Comparison of ENCODE assay signal across 1 cellular context in the genomic region with DNA sequence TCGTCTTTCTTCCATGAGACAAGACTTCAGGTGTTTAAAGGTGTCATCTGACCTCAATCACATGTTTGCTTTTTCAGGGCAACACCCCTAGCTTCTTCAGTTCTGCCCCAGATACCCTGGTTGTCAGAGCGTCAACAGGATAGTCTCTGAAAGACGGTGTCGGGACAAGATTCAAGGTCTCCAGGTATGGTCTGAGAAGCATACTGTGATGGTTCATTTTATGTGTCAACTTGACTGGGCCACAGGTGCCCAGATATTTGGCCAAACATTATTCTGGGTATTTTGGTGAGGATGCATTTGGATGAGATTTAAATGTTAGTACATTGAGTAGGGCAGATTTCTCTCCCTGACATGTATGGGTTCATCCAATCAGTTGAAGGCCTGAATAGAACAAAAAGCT.
TF ChIP-seq lines count a peak whose summit lies in the region.

No MANE protein-coding gene starts in this region.

TF ChIP-seq in liver, 16 proteins besides CTCF, POLR2A, EP300 and RAD21:
- TF ChIP-seq, protein P1, sequence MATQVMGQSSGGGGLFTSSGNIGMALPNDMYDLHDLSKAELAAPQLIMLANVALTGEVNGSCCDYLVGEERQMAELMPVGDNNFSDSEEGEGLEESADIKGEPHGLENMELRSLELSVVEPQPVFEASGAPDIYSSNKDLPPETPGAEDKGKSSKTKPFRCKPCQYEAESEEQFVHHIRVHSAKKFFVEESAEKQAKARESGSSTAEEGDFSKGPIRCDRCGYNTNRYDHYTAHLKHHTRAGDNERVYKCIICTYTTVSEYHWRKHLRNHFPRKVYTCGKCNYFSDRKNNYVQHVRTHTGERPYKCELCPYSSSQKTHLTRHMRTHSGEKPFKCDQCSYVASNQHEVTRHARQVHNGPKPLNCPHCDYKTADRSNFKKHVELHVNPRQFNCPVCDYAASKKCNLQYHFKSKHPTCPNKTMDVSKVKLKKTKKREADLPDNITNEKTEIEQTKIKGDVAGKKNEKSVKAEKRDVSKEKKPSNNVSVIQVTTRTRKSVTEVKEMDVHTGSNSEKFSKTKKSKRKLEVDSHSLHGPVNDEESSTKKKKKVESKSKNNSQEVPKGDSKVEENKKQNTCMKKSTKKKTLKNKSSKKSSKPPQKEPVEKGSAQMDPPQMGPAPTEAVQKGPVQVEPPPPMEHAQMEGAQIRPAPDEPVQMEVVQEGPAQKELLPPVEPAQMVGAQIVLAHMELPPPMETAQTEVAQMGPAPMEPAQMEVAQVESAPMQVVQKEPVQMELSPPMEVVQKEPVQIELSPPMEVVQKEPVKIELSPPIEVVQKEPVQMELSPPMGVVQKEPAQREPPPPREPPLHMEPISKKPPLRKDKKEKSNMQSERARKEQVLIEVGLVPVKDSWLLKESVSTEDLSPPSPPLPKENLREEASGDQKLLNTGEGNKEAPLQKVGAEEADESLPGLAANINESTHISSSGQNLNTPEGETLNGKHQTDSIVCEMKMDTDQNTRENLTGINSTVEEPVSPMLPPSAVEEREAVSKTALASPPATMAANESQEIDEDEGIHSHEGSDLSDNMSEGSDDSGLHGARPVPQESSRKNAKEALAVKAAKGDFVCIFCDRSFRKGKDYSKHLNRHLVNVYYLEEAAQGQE (IDR thresholded peaks at IDR 0.05): no peak
- TF ChIP-seq RXRA (IDR thresholded peaks at IDR 0.05): no peak
- TF ChIP-seq, protein P2, sequence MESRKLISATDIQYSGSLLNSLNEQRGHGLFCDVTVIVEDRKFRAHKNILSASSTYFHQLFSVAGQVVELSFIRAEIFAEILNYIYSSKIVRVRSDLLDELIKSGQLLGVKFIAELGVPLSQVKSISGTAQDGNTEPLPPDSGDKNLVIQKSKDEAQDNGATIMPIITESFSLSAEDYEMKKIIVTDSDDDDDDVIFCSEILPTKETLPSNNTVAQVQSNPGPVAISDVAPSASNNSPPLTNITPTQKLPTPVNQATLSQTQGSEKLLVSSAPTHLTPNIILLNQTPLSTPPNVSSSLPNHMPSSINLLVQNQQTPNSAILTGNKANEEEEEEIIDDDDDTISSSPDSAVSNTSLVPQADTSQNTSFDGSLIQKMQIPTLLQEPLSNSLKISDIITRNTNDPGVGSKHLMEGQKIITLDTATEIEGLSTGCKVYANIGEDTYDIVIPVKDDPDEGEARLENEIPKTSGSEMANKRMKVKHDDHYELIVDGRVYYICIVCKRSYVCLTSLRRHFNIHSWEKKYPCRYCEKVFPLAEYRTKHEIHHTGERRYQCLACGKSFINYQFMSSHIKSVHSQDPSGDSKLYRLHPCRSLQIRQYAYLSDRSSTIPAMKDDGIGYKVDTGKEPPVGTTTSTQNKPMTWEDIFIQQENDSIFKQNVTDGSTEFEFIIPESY (IDR thresholded peaks at IDR 0.05): no peak
- no peak for TF ChIP-seq YY1 (IDR thresholded peaks at IDR 0.05)
- no peak for TF ChIP-seq EGR1 (IDR thresholded peaks at IDR 0.05; ENCODE audit: low read depth in 2 of 2)
- TF ChIP-seq GABPA (IDR thresholded peaks at IDR 0.05 in 1 of 2, conservative IDR thresholded peaks at IDR 0.05 in 1 of 2): no peak
- TF ChIP-seq, protein P3, sequence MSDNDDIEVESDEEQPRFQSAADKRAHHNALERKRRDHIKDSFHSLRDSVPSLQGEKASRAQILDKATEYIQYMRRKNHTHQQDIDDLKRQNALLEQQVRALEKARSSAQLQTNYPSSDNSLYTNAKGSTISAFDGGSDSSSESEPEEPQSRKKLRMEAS (IDR thresholded peaks at IDR 0.05): no peak
- TF ChIP-seq, protein P4, sequence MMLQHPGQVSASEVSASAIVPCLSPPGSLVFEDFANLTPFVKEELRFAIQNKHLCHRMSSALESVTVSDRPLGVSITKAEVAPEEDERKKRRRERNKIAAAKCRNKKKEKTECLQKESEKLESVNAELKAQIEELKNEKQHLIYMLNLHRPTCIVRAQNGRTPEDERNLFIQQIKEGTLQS (IDR thresholded peaks at IDR 0.05): no peak
- TF ChIP-seq HNF4G (IDR thresholded peaks at IDR 0.05): no peak
- no peak for TF ChIP-seq TAF1 (conservative IDR thresholded peaks at IDR 0.05)
- no peak for TF ChIP-seq HNF4A (conservative IDR thresholded peaks at IDR 0.05)
- no peak for TF ChIP-seq JUND (IDR thresholded peaks at IDR 0.05)
- no peak for TF ChIP-seq FOXA2 (IDR thresholded peaks at IDR 0.05)
- no peak for TF ChIP-seq FOXA1 (IDR thresholded peaks at IDR 0.05)
TF ChIP-seq in liver: peak in this region for 0.
